Comparison of ENCODE assay signal across 8 cellular contexts in genomic region chr5:77775773-77776605, GRCh38. TPM values are rescaled to one million over a fixed set of nuclear protein-coding genes. Genes with fewer than 3 reads are reported as not detected.
DNase-seq lines count a peak whose midpoint lies in the region; FAIRE-seq and TF ChIP-seq lines count a peak whose summit lies in the region.

TSS of gene TBCA (minus strand) at chr5:77776339. CDS start at chr5:77776257, 82 bp downstream.

- H3K9me2 ChIP-seq in Loucy (replicated peaks; ENCODE audit: low read depth, low read length) = no peaks in the 10 kb centered on the region

- H2AFZ ChIP-seq in Loucy (ENCODE audit: low read length) = peak within 1 kb of the TSS; percentile 95

- peaks cover 5% of the 10 kb centered on the region for H3K9me3 Mint-ChIP-seq in nephron
- H3K9me3 Mint-ChIP-seq in stimulated activated naive CD8-positive, alpha-beta T cell treated with anti-CD3 and anti-CD28 coated beads, Interleukin-15, Interleukin-2, amounts not matched to agents 100 ng/mL and 50 ng/mL, for 24 hours = no peaks in the 10 kb centered on the region

- peaks cover 47% of the 10 kb centered on the region for H3K79me2 ChIP-seq in Loucy (ENCODE audit: insufficient read depth, low read length)

- peaks cover 47% of the 10 kb centered on the region for H4K20me1 ChIP-seq in Loucy (ENCODE audit: insufficient read depth, low read length, poor library complexity, severe bottlenecking)

- TF ChIP-seq CTCF in Loucy (conservative IDR thresholded peaks at IDR 0.05; ENCODE audit: low read length) (0 out of 2 replicates have a peak, but pooled peaks have one; percentile 11), fibroblast of pulmonary artery (IDR thresholded peaks at IDR 0.05; ENCODE audit: low read length, missing control alignments) (no peak), nephron (IDR thresholded peaks at IDR 0.05; ENCODE audit: unreplicated experiment in 3 of 3) (peak in 2 of 3 experiments; percentile 42 to 48)

- H3K36me3 ChIP-seq in H7 (replicated peaks; ENCODE audit: control insufficient read depth, insufficient read depth, low read length) (no peaks in the 10 kb centered on the region), Loucy (ENCODE audit: insufficient read depth, low read length) (no peaks in the 10 kb centered on the region)

- H3K27ac Mint-ChIP-seq in nephron = peak within 1 kb of the TSS; percentile 81 to 99 (median 98)
- peak within 1 kb of the TSS; percentile 98 for H3K27ac Mint-ChIP-seq in stimulated activated naive CD8-positive, alpha-beta T cell treated with anti-CD3 and anti-CD28 coated beads, Interleukin-15, Interleukin-2, amounts not matched to agents 100 ng/mL and 50 ng/mL, for 24 hours

- TF ChIP-seq POLR2A in Raji (IDR thresholded peaks at IDR 0.05; ENCODE audit: insufficient read depth, low read depth, low read length) = peak; percentile 91

- peaks cover 39% of the 10 kb centered on the region for H3K4me1 Mint-ChIP-seq in nephron
- peaks cover 68% of the 10 kb centered on the region for H3K4me1 Mint-ChIP-seq in stimulated activated naive CD8-positive, alpha-beta T cell treated with anti-CD3 and anti-CD28 coated beads, Interleukin-15, Interleukin-2, amounts not matched to agents 100 ng/mL and 50 ng/mL, for 24 hours (ENCODE audit: low read depth)

- peak; percentile 11 for FAIRE-seq in G401.6 (lab: Jason Lieb, UNC)

- H3K4me3 ChIP-seq in H7 (ENCODE audit: insufficient read depth, low read depth, low read length) (peak within 1 kb of the TSS; percentile 92), Loucy (ENCODE audit: low read length, poor library complexity, severe bottlenecking) (peak within 1 kb of the TSS; percentile 87), fibroblast of pulmonary artery (replicated peaks; ENCODE audit: low read depth, low read length) (peak within 1 kb of the TSS; percentile 82)

- H3K4me3 Mint-ChIP-seq in nephron = peak within 1 kb of the TSS; percentile 84 to 97 (median 96)
- peak within 1 kb of the TSS; percentile 92 for H3K4me3 Mint-ChIP-seq in stimulated activated naive CD8-positive, alpha-beta T cell treated with anti-CD3 and anti-CD28 coated beads, Interleukin-15, Interleukin-2, amounts not matched to agents 100 ng/mL and 50 ng/mL, for 24 hours

- no peaks in the 10 kb centered on the region for H3K9me3 ChIP-seq in Loucy (ENCODE audit: insufficient read depth, low read depth, low read length)

- H3K27me3 ChIP-seq in H7 (ENCODE audit: control insufficient read depth, insufficient read depth, low read length) (no peaks in the 10 kb centered on the region), Loucy (ENCODE audit: insufficient read depth, low read length, poor library complexity, severe bottlenecking) (no peaks in the 10 kb centered on the region)

- peaks cover 25% of the 10 kb centered on the region for H3K36me3 Mint-ChIP-seq in nephron (ENCODE audit: low read depth)
- H3K36me3 Mint-ChIP-seq in stimulated activated naive CD8-positive, alpha-beta T cell treated with anti-CD3 and anti-CD28 coated beads, Interleukin-15, Interleukin-2, amounts not matched to agents 100 ng/mL and 50 ng/mL, for 24 hours (ENCODE audit: low read depth) = peaks cover 33% of the 10 kb centered on the region

- no peaks in the 10 kb centered on the region for H3F3A ChIP-seq in Loucy (ENCODE audit: low read depth)

- no peaks in the 10 kb centered on the region for H3K27me3 Mint-ChIP-seq in nephron (ENCODE audit: low read depth)
- H3K27me3 Mint-ChIP-seq in stimulated activated naive CD8-positive, alpha-beta T cell treated with anti-CD3 and anti-CD28 coated beads, Interleukin-15, Interleukin-2, amounts not matched to agents 100 ng/mL and 50 ng/mL, for 24 hours = no peaks in the 10 kb centered on the region

- peak; percentile 91 for DNase-seq in H7
- DNase-seq in activated T-helper 9 cell treated with anti-CD3 and anti-CD28 coated beads, Interleukin-2, amount 50 U/mL, for 16 hours (ENCODE audit: low read depth) = peak; percentile 85
- DNase-seq in fibroblast of pulmonary artery (ENCODE audit: low read depth) = peak; percentile 95

- peaks cover 51% of the 10 kb centered on the region for H3K4me1 ChIP-seq in Loucy (ENCODE audit: insufficient read depth, low read length, poor library complexity, severe bottlenecking)

- H3K4me2 ChIP-seq in Loucy (ENCODE audit: low read depth, low read length, poor library complexity, severe bottlenecking) = peak within 1 kb of the TSS; percentile 93

- H3K9ac ChIP-seq in Loucy (ENCODE audit: low read depth, low read length, poor library complexity, severe bottlenecking) = peak within 1 kb of the TSS; percentile 88

RNA-seq across cellular contexts. Expression of gene TBCA, which starts in this region (rescaled TPM):
- total RNA-seq in H7 (2014; rRNA removed; shearing (Covaris generic)) = 172 and 220 TPM in 2 replicates

Comparison
In these comparisons a context has a peak if more than half of its experiments do, and no peak if none do; other contexts are left out.
1. Peak in every context shown above with its lines: DNase-seq and H3K4me3 ChIP-seq.